8 cellular contexts compared by ENCODE assay signal in the genomic region with DNA sequence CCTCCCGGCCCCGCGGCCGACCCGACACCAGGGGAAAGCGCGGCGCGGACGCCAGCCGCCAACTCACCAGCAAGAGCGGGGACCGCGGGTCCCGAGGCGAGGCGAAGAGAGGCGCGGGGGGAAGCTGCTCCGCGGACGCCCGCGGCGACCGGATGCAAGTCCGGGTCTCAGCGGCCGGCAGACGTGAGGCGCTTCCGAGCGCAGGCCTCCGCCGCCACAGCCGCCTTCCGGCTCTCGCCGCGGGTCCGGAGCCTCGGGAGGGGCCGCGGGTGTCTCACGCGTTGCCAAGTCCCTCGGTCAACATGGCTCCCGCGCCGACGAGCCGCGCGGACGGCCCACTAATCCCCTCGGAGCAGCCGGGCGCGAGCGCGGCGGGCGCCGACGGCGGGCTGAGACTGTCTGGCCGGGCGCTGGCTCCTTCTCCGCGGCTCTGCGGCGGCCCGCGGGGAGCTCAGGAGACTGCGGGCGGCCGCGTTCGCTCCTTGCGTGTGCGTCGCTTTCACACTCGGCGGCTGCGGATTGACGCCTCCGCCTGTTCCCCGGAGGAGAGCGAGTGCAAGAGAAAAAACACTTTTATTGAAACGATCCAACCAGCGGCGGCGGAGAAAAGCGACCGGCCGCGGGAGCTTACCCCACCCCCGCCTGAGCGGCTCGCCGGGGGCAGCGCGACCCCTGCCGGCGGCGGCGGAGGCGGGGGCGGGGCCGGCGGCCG. TPM values are rescaled to one million over a fixed set of nuclear protein-coding genes. Genes with fewer than 3 reads are reported as not detected.
DNase-seq lines count a peak whose midpoint lies in the region; ATAC-seq and TF ChIP-seq lines count a peak whose summit lies in the region.

A gene (minus strand): TSS at position 521 of the 712 bp plus-strand sequence. CDS start 65,603 bp downstream, outside the sequence.

- H3K9me2 ChIP-seq in DOHH2 (replicated peaks; ENCODE audit: control insufficient read depth, low read length): no peaks in the 10 kb centered on the region

- peaks cover 30 to 47% of the 10 kb centered on the region in 2 donors for H3K4me1 Mint-ChIP-seq in natural killer cell treated with Interleukin-12 subunit alpha and Interleukin-12 subunit beta and Interleukin-15 and Interleukin-18, amount 100 ng/mL, for 72 hours (ENCODE audit: low read depth in 2 of 2)

- H3K4me2 ChIP-seq in DOHH2 (ENCODE audit: low read length): peak within 1 kb of the TSS; percentile 97

- DNase-seq in Kasumi-1 (lab: John Stamatoyannopoulos, UW) (peak; percentile 70 to 73), RKO (ENCODE audit: low spot score) (peak; percentile 87), fibroblast of mammary gland (ENCODE audit: low read depth) (peak; percentile 80)
- peak; percentile 73 to 87 for DNase-seq in activated T-helper 1 cell treated with anti-CD3 and anti-CD28 coated beads, Interleukin-2, amount 50 U/mL, for 16 hours (ENCODE audit: low read depth in 1 of 2, low spot score in 1 of 2)
- DNase-seq in natural killer cell treated with Interleukin-12 subunit alpha and Interleukin-12 subunit beta and Interleukin-15 and Interleukin-18, amount 100 ng/mL, for 72 hours (ENCODE audit: low spot score): peak; percentile 93
- DNase-seq in stimulated activated naive CD4-positive, alpha-beta T cell treated with Interleukin-2 at 50 U/mL for 16 hours (lab: John Stamatoyannopoulos, UW): peak; percentile 83

- H3K4me3 ChIP-seq in DOHH2 (ENCODE audit: low read length) (peak within 1 kb of the TSS; percentile 81), fibroblast of mammary gland (ENCODE audit: control insufficient read depth, low read depth, low read length) (peak within 1 kb of the TSS; percentile 98)

- H3K4me3 Mint-ChIP-seq in natural killer cell treated with Interleukin-12 subunit alpha and Interleukin-12 subunit beta and Interleukin-15 and Interleukin-18, amount 100 ng/mL, for 72 hours: peak within 1 kb of the TSS; percentile 98

- H3F3A ChIP-seq in DOHH2 (ENCODE audit: control insufficient read depth, insufficient read depth): peaks cover 18% of the 10 kb centered on the region

- peaks cover 15% of the 10 kb centered on the region for H4K20me1 ChIP-seq in DOHH2 (ENCODE audit: control insufficient read depth, insufficient read depth, low read depth, low read length)

- peaks cover 5% of the 10 kb centered on the region for H3K36me3 Mint-ChIP-seq in natural killer cell treated with Interleukin-12 subunit alpha and Interleukin-12 subunit beta and Interleukin-15 and Interleukin-18, amount 100 ng/mL, for 72 hours

- peak within 1 kb of the TSS; percentile 92 to 98 for H3K27ac Mint-ChIP-seq in natural killer cell treated with Interleukin-12 subunit alpha and Interleukin-12 subunit beta and Interleukin-15 and Interleukin-18, amount 100 ng/mL, for 72 hours

- H3K4me1 ChIP-seq in DOHH2 (ENCODE audit: control insufficient read depth, low read length): peaks cover 57% of the 10 kb centered on the region

- no peaks in the 10 kb centered on the region for H3K27me3 Mint-ChIP-seq in natural killer cell treated with Interleukin-12 subunit alpha and Interleukin-12 subunit beta and Interleukin-15 and Interleukin-18, amount 100 ng/mL, for 72 hours

- no peaks in the 10 kb centered on the region for H3K9me3 ChIP-seq in DOHH2 (ENCODE audit: control insufficient read depth, insufficient read depth, low read length)

- H3K9me3 Mint-ChIP-seq in natural killer cell treated with Interleukin-12 subunit alpha and Interleukin-12 subunit beta and Interleukin-15 and Interleukin-18, amount 100 ng/mL, for 72 hours: no peaks in the 10 kb centered on the region

- H3K79me2 ChIP-seq in DOHH2 (ENCODE audit: control insufficient read depth, low read length): peaks cover 47% of the 10 kb centered on the region

- ATAC-seq in GM21825 (IDR thresholded peaks at IDR 0.05; ENCODE audit: unreplicated experiment): peak; percentile 42
- ATAC-seq in natural killer cell treated with Interleukin-12 subunit alpha and Interleukin-12 subunit beta and Interleukin-15 and Interleukin-18, amount 100 ng/mL, for 72 hours: peak; percentile 82

- no peaks in the 10 kb centered on the region for H3K27me3 ChIP-seq in DOHH2 (ENCODE audit: control insufficient read depth, low read length)

- peaks cover 11% of the 10 kb centered on the region for H3K36me3 ChIP-seq in DOHH2 (ENCODE audit: control insufficient read depth, low read length)

- TF ChIP-seq CTCF in DOHH2 (IDR thresholded peaks at IDR 0.05; ENCODE audit: low read depth, low read length, poor library complexity, severe bottlenecking) (no peak), fibroblast of mammary gland (conservative IDR thresholded peaks at IDR 0.05; ENCODE audit: control insufficient read depth, insufficient read depth, low read depth, low read length) (no peak)

- peak within 1 kb of the TSS; percentile 93 for H3K27ac ChIP-seq in DOHH2 (ENCODE audit: low read depth, low read length)

RNA-seq across cellular contexts. Expression of the gene that starts here (rescaled TPM):
- total RNA-seq in natural killer cell treated with Interleukin-12 subunit alpha and Interleukin-12 subunit beta and Interleukin-15 and Interleukin-18, amount 100 ng/mL, for 72 hours: 10 to 100 TPM; 66.9 to 82.1 TPM

Comparison
In these comparisons a context has a peak if more than half of its experiments do, and no peak if none do; other contexts are left out.
1. Peak in every context shown above with its lines: DNase-seq, ATAC-seq, H3K4me3 ChIP-seq and H3K27ac ChIP-seq.